14 cellular contexts compared by ENCODE assay signal in the genomic region with DNA sequence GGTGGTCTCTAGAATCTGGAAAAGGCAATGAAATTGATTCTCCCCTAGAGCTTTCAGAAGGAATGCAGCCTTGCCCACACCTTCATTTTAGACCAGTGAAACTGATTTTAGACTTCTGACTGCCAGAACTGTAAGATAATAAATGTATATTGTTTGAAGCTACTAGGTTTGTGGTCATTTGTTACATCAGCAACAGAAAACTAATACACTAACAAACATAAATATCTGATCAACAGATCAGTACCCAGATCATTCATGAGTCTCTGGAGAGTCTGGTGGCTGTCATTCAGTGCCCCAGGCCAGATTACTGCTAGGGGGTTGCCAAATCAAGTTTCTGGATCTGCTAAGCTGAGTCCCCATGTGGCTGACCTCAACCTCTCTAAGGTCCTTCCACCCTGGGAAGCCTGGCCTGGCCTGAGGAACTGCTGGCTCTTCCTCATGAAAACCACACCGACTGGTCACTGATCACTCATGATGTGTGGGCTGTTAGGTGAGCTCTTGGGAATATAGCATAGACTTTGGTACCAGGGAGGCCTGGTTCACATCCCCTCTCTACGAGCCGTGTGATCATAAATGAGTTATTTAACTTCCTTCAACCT. TPM values are rescaled to one million over a fixed set of nuclear protein-coding genes. Genes with fewer than 3 reads are reported as not detected.
DNase-seq lines count a peak whose midpoint lies in the region; FAIRE-seq and TF ChIP-seq lines count a peak whose summit lies in the region.
"Had no signal": no experiment of that assay in that cellular context is flagged by ENCODE, and none has a peak within 500 bp of the region (broad histone marks: within the 10 kb centered on the region; RNA-seq: fewer than 3 reads in every experiment).

No MANE protein-coding gene starts in this region.

- H3K4me2 ChIP-seq in Loucy (ENCODE audit: low read depth, low read length, poor library complexity, severe bottlenecking) (no peak overlapping the region), astrocyte (ENCODE audit: low read length) (no peak overlapping the region)

- H3K4me3 Mint-ChIP-seq in astrocyte (ENCODE audit: unreplicated experiment) (no peak overlapping the region), nephron (no peak overlapping the region)

- H4K20me1 ChIP-seq in Loucy (ENCODE audit: insufficient read depth, low read length, poor library complexity, severe bottlenecking) (no peaks in the 10 kb centered on the region), astrocyte (ENCODE audit: insufficient read depth, low read length) (no peaks in the 10 kb centered on the region)

- H3K9ac ChIP-seq in Loucy (ENCODE audit: low read depth, low read length, poor library complexity, severe bottlenecking) (no peak overlapping the region), astrocyte (ENCODE audit: low read length) (no peak overlapping the region)

- peak; percentile 11 for DNase-seq in CD1c-positive myeloid dendritic cell (ENCODE audit: extremely low spot score)
- no peak for DNase-seq in astrocyte (ENCODE audit: low read depth)
- DNase-seq in frontal cortex (ENCODE audit: low spot score in 2 of 2): no peak
- no peak for DNase-seq in NCI-H82 treated with DMSO at 0.1 percent for 48 hours (lab: John Stamatoyannopoulos, UW; ENCODE audit: unreplicated experiment)
- DNase-seq in prostate gland (ENCODE audit: low spot score): no peak
- no peak for DNase-seq in NCI-H1436 (lab: John Stamatoyannopoulos, UW)
- DNase-seq: C1 segment of cervical spinal cord, NCI-H1092 treated with DMSO at 0.1 percent for 48 hours, NCI-H1694, NCI-H526 treated with DMSO at 0.1 percent for 48 hours had no signal

- H3K27ac ChIP-seq in astrocyte (ENCODE audit: low read depth, low read length): no peak overlapping the region
- no peak overlapping the region for H3K27ac ChIP-seq in prostate gland

- H3K36me3 Mint-ChIP-seq in astrocyte (ENCODE audit: low read depth, unreplicated experiment) (no peaks in the 10 kb centered on the region), nephron (ENCODE audit: low read depth) (no peaks in the 10 kb centered on the region)

- peak overlapping the region; percentile 81 for H2AFZ ChIP-seq in Loucy (ENCODE audit: low read length)
- no peak overlapping the region for H2AFZ ChIP-seq in astrocyte (ENCODE audit: low read depth, low read length)

- peaks cover 41% of the 10 kb centered on the region for H3K4me1 Mint-ChIP-seq in astrocyte (ENCODE audit: low read depth, unreplicated experiment)
- H3K4me1 Mint-ChIP-seq in nephron: peaks cover 19% of the 10 kb centered on the region

- H3K4me1 ChIP-seq in Loucy (ENCODE audit: insufficient read depth, low read length, poor library complexity, severe bottlenecking) (peaks cover 30% of the 10 kb centered on the region), astrocyte (ENCODE audit: insufficient read depth, low read length) (peaks cover 27% of the 10 kb centered on the region), prostate gland (replicated peaks) (no peaks in the 10 kb centered on the region)

- H3K9me2 ChIP-seq in Loucy (replicated peaks; ENCODE audit: low read depth, low read length): no peaks in the 10 kb centered on the region

- intact Hi-C loops in prostate gland (cut with DNase I): no loop called here

- no peak overlapping the region for H3K4me3 ChIP-seq in Loucy (ENCODE audit: low read length, poor library complexity, severe bottlenecking)
- H3K4me3 ChIP-seq in astrocyte (ENCODE audit: insufficient read depth, low read depth, low read length): no peak overlapping the region
- H3K4me3 ChIP-seq in prostate gland: no peak overlapping the region

- no peak for TF ChIP-seq POLR2A in prostate gland (IDR thresholded peaks at IDR 0.05)

- H3K27me3 Mint-ChIP-seq in astrocyte (ENCODE audit: low read depth, unreplicated experiment) (no peaks in the 10 kb centered on the region), nephron (ENCODE audit: low read depth) (no peaks in the 10 kb centered on the region)

- TF ChIP-seq CTCF in Loucy (conservative IDR thresholded peaks at IDR 0.05; ENCODE audit: low read length) (no peak), astrocyte (IDR thresholded peaks at IDR 0.05; ENCODE audit: insufficient read depth, low read depth, low read length) (no peak), nephron (IDR thresholded peaks at IDR 0.05; ENCODE audit: unreplicated experiment in 3 of 3) (no peak), prostate gland (IDR thresholded peaks at IDR 0.05) (no peak)

- H3K9me3 Mint-ChIP-seq in astrocyte (ENCODE audit: unreplicated experiment) (peaks cover 5% of the 10 kb centered on the region), nephron (peaks cover 5% of the 10 kb centered on the region)

- WGBS in prostate gland: 96% methylated on average over 3 of the region's 3 CpGs

- H3K9me3 ChIP-seq in Loucy (ENCODE audit: insufficient read depth, low read depth, low read length): no peaks in the 10 kb centered on the region; the same call in 1 of the 2 replicates
- no peaks in the 10 kb centered on the region for H3K9me3 ChIP-seq in astrocyte (ENCODE audit: insufficient read depth, low read depth, low read length)
- no peaks in the 10 kb centered on the region for H3K9me3 ChIP-seq in prostate gland

- H3K27me3 ChIP-seq in Loucy (ENCODE audit: insufficient read depth, low read length, poor library complexity, severe bottlenecking): no peaks in the 10 kb centered on the region
- no peaks in the 10 kb centered on the region for H3K27me3 ChIP-seq in astrocyte (ENCODE audit: insufficient read depth, low read length)
- H3K27me3 ChIP-seq in prostate gland (replicated peaks; ENCODE audit: insufficient read depth): no peaks in the 10 kb centered on the region

- H3F3A ChIP-seq in Loucy (ENCODE audit: low read depth): 0 out of 2 replicates have a peak, but pooled peaks cover 2% of the 10 kb centered on the region

- H3K36me3 ChIP-seq in Loucy (ENCODE audit: insufficient read depth, low read length) (no peaks in the 10 kb centered on the region), astrocyte (ENCODE audit: insufficient read depth, low read length) (no peaks in the 10 kb centered on the region), prostate gland (no peaks in the 10 kb centered on the region)

- H3K79me2 ChIP-seq in Loucy (ENCODE audit: insufficient read depth, low read length) (no peaks in the 10 kb centered on the region), astrocyte (ENCODE audit: insufficient read depth, low read length) (no peaks in the 10 kb centered on the region)

- FAIRE-seq in astrocyte (lab: Jason Lieb, UNC): no peak
- FAIRE-seq in frontal cortex (lab: Jason Lieb, UNC): no peak
- FAIRE-seq: A204.1, H54 had no signal

- peak overlapping the region; percentile 72 for H3K27ac Mint-ChIP-seq in astrocyte (ENCODE audit: unreplicated experiment)
- peak overlapping the region in 2 of 3 experiments; percentile 28 to 47 for H3K27ac Mint-ChIP-seq in nephron

RNA-seq across cellular contexts. Expression of a gene that starts 11.1 kb away (rescaled TPM):
- total RNA-seq in astrocyte: 29.8 and 37.2 TPM in 2 replicates
- total RNA-seq in frontal cortex: 15.9 TPM
- total RNA-seq in prostate gland: 10 to 100 TPM in 1 of 2 donors, 1 to 10 TPM in 1; 9.1 to 15.4 TPM

RNA-seq across cellular contexts. Expression of a gene that starts 46.8 kb away (rescaled TPM):
- total RNA-seq in astrocyte (428 and 484 TPM in 2 replicates), frontal cortex (21.6 TPM), prostate gland (100 to 1,000 TPM in 1 of 2 donors, 10 to 100 TPM in 1; 49.2 to 102 TPM)
